Comparison of ENCODE assay signal across 9 cellular contexts in genomic region chr10:114768394-114768786, GRCh38. TPM values are rescaled to one million over a fixed set of nuclear protein-coding genes. Genes with fewer than 3 reads are reported as not detected.
DNase-seq lines count a peak whose midpoint lies in the region; ATAC-seq and TF ChIP-seq lines count a peak whose summit lies in the region.
"Had no signal": no experiment of that assay in that cellular context is flagged by ENCODE, and none has a peak within 500 bp of the region (broad histone marks: within the 10 kb centered on the region; RNA-seq: fewer than 3 reads in every experiment).

No MANE protein-coding gene starts in this region.

- ATAC-seq in HG02759 (IDR thresholded peaks at IDR 0.05; ENCODE audit: unreplicated experiment), result peak; percentile 44
- ATAC-seq in GM18511 (IDR thresholded peaks at IDR 0.05; ENCODE audit: unreplicated experiment), result no peak
- ATAC-seq in GM21786 (IDR thresholded peaks at IDR 0.05; ENCODE audit: unreplicated experiment), result no peak
- ATAC-seq in HG02571 (IDR thresholded peaks at IDR 0.05; ENCODE audit: unreplicated experiment), result no peak

- no peaks in the 10 kb centered on the region for H3F3A ChIP-seq in neural cell (ENCODE audit: insufficient read depth, low read length, poor library complexity, severe bottlenecking)

- H3K4me3 ChIP-seq in AG10803 (ENCODE audit: low read length), result peak overlapping the region; percentile 47
- peak overlapping the region; percentile 99 for H3K4me3 ChIP-seq in coronary artery
- H3K4me3 ChIP-seq in neural cell (ENCODE audit: low read length), result peak overlapping the region; percentile 55

- H3K4me2 ChIP-seq in neural cell (ENCODE audit: low read length), result no peak overlapping the region

- TF ChIP-seq RAD21 in neural cell (conservative IDR thresholded peaks at IDR 0.05), result no peak

- TF ChIP-seq CTCF in AG10803 (conservative IDR thresholded peaks at IDR 0.05; ENCODE audit: low read length), result no peak
- no peak for TF ChIP-seq CTCF in coronary artery (IDR thresholded peaks at IDR 0.05)
- no peak for TF ChIP-seq CTCF in neural cell (IDR thresholded peaks at IDR 0.05; ENCODE audit: poor library complexity, severe bottlenecking)

- no peak overlapping the region for H2AFZ ChIP-seq in neural cell (ENCODE audit: low read depth, low read length)

- no peaks in the 10 kb centered on the region for H3K9me2 ChIP-seq in neural cell (ENCODE audit: insufficient read depth, low read length)

- H3K27ac ChIP-seq in coronary artery, result peak overlapping the region in 1 of 2 donors; percentile 70
- no peak overlapping the region for H3K27ac ChIP-seq in neural cell (ENCODE audit: low read length)

- H4K20me1 ChIP-seq in neural cell (ENCODE audit: insufficient read depth), result no peaks in the 10 kb centered on the region

- H3K36me3 ChIP-seq in neural cell (ENCODE audit: insufficient read depth, low read length), result no peaks in the 10 kb centered on the region

- DNase-seq in AG10803 (ENCODE audit: low read depth) (no peak), coronary artery (ENCODE audit: low spot score) (no peak), NCI-H2171 (lab: John Stamatoyannopoulos, UW) (no peak)
- DNase-seq: NCI-H2107 had no signal

- H3K9ac ChIP-seq in neural cell (ENCODE audit: low read length), result no peak overlapping the region

- H3K9me3 ChIP-seq in neural cell (ENCODE audit: low read length), result no peaks in the 10 kb centered on the region

- no peaks in the 10 kb centered on the region for H3K79me2 ChIP-seq in neural cell (replicated peaks; ENCODE audit: insufficient read depth, low read length)

- no peak for TF ChIP-seq EP300 in neural cell (conservative IDR thresholded peaks at IDR 0.05; ENCODE audit: poor library complexity, severe bottlenecking)

- peaks cover 46% of the 10 kb centered on the region for H3K27me3 ChIP-seq in neural cell (ENCODE audit: insufficient read depth, low read depth, low read length)

TF ChIP-seq in neural cell, 6 proteins besides CTCF, POLR2A, EP300 and RAD21:
- no peak for TF ChIP-seq REST (IDR thresholded peaks at IDR 0.05; ENCODE audit: borderline replicate concordance)
- TF ChIP-seq EZH2 (IDR thresholded peaks at IDR 0.05; ENCODE audit: borderline replicate concordance, insufficient read depth, low read length, poor library complexity, severe bottlenecking), result no peak
- no peak for TF ChIP-seq SMC3 (conservative IDR thresholded peaks at IDR 0.05; ENCODE audit: poor library complexity)
- no peak for TF ChIP-seq POLR2AphosphoS5 (IDR thresholded peaks at IDR 0.05)
- TF ChIP-seq TAF1 (IDR thresholded peaks at IDR 0.05; ENCODE audit: low read depth), result no peak
- no peak for TF ChIP-seq MXI1 (conservative IDR thresholded peaks at IDR 0.05; ENCODE audit: poor library complexity, severe bottlenecking)

RNA-seq across cellular contexts. Expression of gene FHIP2A, which starts 53.2 kb away (rescaled TPM):
- 28.0 and 30.7 TPM in 2 replicates for polyA plus RNA-seq in neural cell
- 55.5 and 63.6 TPM in 2 replicates for polyA minus RNA-seq in neural cell

Comparison
In these comparisons a context has a peak if more than half of its experiments do, and no peak if none do; other contexts are left out.
1. H3K4me3 ChIP-seq: peak in every context shown above with its lines; median percentile 99 in coronary artery; 55 in neural cell; 47 in AG10803.